ENCODE assay signal across 1 cellular context in the genomic region with DNA sequence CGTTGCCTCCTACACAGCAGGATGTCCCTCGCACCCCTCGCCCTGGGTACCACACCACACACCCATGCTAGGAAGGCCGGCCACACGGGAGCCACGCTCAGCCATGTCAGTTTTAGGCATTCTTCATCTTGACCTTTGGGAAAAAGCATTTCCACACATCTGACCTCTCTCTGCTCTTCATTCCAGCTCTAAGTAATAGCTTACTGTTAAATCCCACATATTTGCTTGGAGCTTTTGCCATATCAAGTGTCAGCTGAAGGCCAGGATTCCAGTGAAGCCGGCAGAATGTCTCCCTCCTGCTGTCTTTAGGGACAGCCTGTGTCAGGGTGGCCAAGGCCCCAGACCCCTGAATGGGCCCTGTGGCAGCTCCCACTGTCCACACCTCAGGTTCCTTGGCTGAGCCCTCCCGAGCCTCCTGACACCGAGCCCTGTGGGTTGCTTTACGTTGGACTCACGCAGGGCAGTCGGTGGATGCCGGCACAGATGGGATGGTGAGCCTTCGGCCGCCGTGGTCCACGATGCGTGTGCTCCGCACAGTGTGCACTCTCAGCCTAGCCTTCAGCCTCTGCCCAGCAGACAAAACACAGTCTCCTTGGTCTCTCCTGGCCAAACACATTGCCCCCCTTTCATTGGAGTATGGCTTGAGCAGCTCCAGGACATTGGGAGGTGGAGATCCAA.
TF ChIP-seq lines count a peak whose summit lies in the region.

No MANE protein-coding gene starts in this region.

TF ChIP-seq in H1, 55 proteins besides CTCF, POLR2A, EP300 and RAD21:
- TF ChIP-seq CEBPB (IDR thresholded peaks at IDR 0.05; ENCODE audit: low read depth, low read length) = no peak
- TF ChIP-seq KDM5A (IDR thresholded peaks at IDR 0.05; ENCODE audit: low read length) = no peak
- TF ChIP-seq YY1 (IDR thresholded peaks at IDR 0.05; ENCODE audit: low read depth, low read length) = no peak
- no peak for TF ChIP-seq EZH2 (IDR thresholded peaks at IDR 0.05; ENCODE audit: low read depth, low read length, severe bottlenecking)
- TF ChIP-seq EGR1 (IDR thresholded peaks at IDR 0.05; ENCODE audit: borderline replicate concordance, low read depth, low read length) = no peak
- no peak for TF ChIP-seq SAP30 (IDR thresholded peaks at IDR 0.05; ENCODE audit: insufficient read depth, insufficient replicate concordance, low read length)
- TF ChIP-seq SUZ12 (IDR thresholded peaks at IDR 0.05; ENCODE audit: low read length) = no peak
